In genomic region chr15:34853001-34853758, GRCh38 we compare ENCODE assay signal across 14 cellular contexts. TPM values are rescaled to one million over a fixed set of nuclear protein-coding genes. Genes with fewer than 3 reads are reported as not detected.
DNase-seq lines count a peak whose midpoint lies in the region; ATAC-seq, FAIRE-seq and TF ChIP-seq lines count a peak whose summit lies in the region.
"Had no signal": no experiment of that assay in that cellular context is flagged by ENCODE, and none has a peak within 500 bp of the region (broad histone marks: within the 10 kb centered on the region; RNA-seq: fewer than 3 reads in every experiment).

No MANE protein-coding gene starts in this region.

- H3K79me2 ChIP-seq in astrocyte (ENCODE audit: insufficient read depth, low read length): no peaks in the 10 kb centered on the region

- H3K4me1 ChIP-seq in cardiac muscle cell (ENCODE audit: low read depth) (peaks cover 14% of the 10 kb centered on the region), right atrium auricular region (peaks cover 0 to 24% of the 10 kb centered on the region in 2 donors), astrocyte (ENCODE audit: insufficient read depth, low read length) (peaks cover 11% of the 10 kb centered on the region), iPS DF 6.9 (ENCODE audit: control insufficient read depth, insufficient read depth, low read length) (no peaks in the 10 kb centered on the region), upper lobe of right lung (peaks cover 11% of the 10 kb centered on the region)

- H3K27me3 Mint-ChIP-seq in astrocyte (ENCODE audit: low read depth, unreplicated experiment): no peaks in the 10 kb centered on the region

- ATAC-seq in upper lobe of right lung: peak; percentile 68
- no peak for ATAC-seq in HG02973 (IDR thresholded peaks at IDR 0.05; ENCODE audit: unreplicated experiment)

- peaks cover 4% of the 10 kb centered on the region for H4K20me1 ChIP-seq in astrocyte (ENCODE audit: insufficient read depth, low read length)

- H3K27ac ChIP-seq in cardiac muscle cell (peak overlapping the region; percentile 51), right atrium auricular region (peak overlapping the region in 1 of 2 donors; percentile 15), astrocyte (ENCODE audit: low read depth, low read length) (no peak overlapping the region), iPS DF 6.9 (ENCODE audit: low read length) (no peak overlapping the region), upper lobe of right lung (no peak overlapping the region)

- H3K4me1 Mint-ChIP-seq in astrocyte (ENCODE audit: low read depth, unreplicated experiment): no peaks in the 10 kb centered on the region
- H3K4me1 Mint-ChIP-seq: neural crest cell had no signal

- no CpG with 5 or more reads among the region's 2 CpGs for WGBS in iPS DF 6.9 (ENCODE audit: insufficient coverage, insufficient read length)

- H3K36me3 ChIP-seq in cardiac muscle cell (peaks cover 14% of the 10 kb centered on the region), right atrium auricular region (peaks cover 18% of the 10 kb centered on the region), astrocyte (ENCODE audit: insufficient read depth, low read length) (peaks cover 9% of the 10 kb centered on the region), iPS DF 6.9 (ENCODE audit: control insufficient read depth, insufficient read depth, low read length) (peaks cover 3% of the 10 kb centered on the region; the same call in 1 of the 2 replicates), upper lobe of right lung (peaks cover 21% of the 10 kb centered on the region)

- no peaks in the 10 kb centered on the region for H3K27me3 ChIP-seq in cardiac muscle cell
- no peaks in the 10 kb centered on the region for H3K27me3 ChIP-seq in right atrium auricular region
- no peaks in the 10 kb centered on the region for H3K27me3 ChIP-seq in astrocyte (ENCODE audit: insufficient read depth, low read length)
- no peaks in the 10 kb centered on the region for H3K27me3 ChIP-seq in iPS DF 6.9 (ENCODE audit: control insufficient read depth, insufficient read depth, low read length)
- no peaks in the 10 kb centered on the region for H3K27me3 ChIP-seq in upper lobe of right lung

- H3K27ac Mint-ChIP-seq in astrocyte (ENCODE audit: unreplicated experiment): no peak overlapping the region

- DNase-seq in cardiac muscle cell (ENCODE audit: low read depth in 1 of 2, low spot score in 1 of 2) (peak in 1 of 2 donors; percentile 82), right atrium auricular region (ENCODE audit: low spot score) (no peak), astrocyte (ENCODE audit: low read depth) (peak; percentile 30), iPS DF 6.9 (ENCODE audit: low read depth, low spot score) (peak; percentile 2), upper lobe of right lung (no peak), NCI-H1436 treated with DMSO at 0.1 percent for 48 hours (lab: John Stamatoyannopoulos, UW) (no peak), EL (no peak)
- DNase-seq: activated CD4-positive, alpha-beta T cell treated with anti-CD3 and anti-CD28 coated beads for 1 hour; activated naive CD4-positive, alpha-beta T cell; effector memory CD4-positive, alpha-beta T cell; SHP77 treated with DMSO at 0.1 percent for 48 hours; stimulated activated CD4-positive, alpha-beta T cell treated with anti-CD3 and anti-CD28 coated beads, Interleukin-4, amount 100 ng/mL, for 4 hours had no signal

- H3K4me2 ChIP-seq in astrocyte (ENCODE audit: low read length): no peak overlapping the region

- intact Hi-C loops in upper lobe of right lung (cut with DNase I): no loop called here

- peaks cover 28% of the 10 kb centered on the region for H3K36me3 Mint-ChIP-seq in astrocyte (ENCODE audit: low read depth, unreplicated experiment)

- no peak overlapping the region for H3K4me3 ChIP-seq in cardiac muscle cell
- H3K4me3 ChIP-seq in right atrium auricular region: no peak overlapping the region
- H3K4me3 ChIP-seq in astrocyte (ENCODE audit: insufficient read depth, low read depth, low read length): no peak overlapping the region
- H3K4me3 ChIP-seq in iPS DF 6.9 (ENCODE audit: low read length): no peak overlapping the region
- H3K4me3 ChIP-seq in upper lobe of right lung: no peak overlapping the region

- TF ChIP-seq CTCF in cardiac muscle cell (IDR thresholded peaks at IDR 0.05; ENCODE audit: low read depth, low read length) (no peak), right atrium auricular region (IDR thresholded peaks at IDR 0.05) (no peak), astrocyte (IDR thresholded peaks at IDR 0.05; ENCODE audit: insufficient read depth, low read depth, low read length) (no peak), upper lobe of right lung (IDR thresholded peaks at IDR 0.05) (no peak)

- no peak overlapping the region for H3K9ac ChIP-seq in astrocyte (ENCODE audit: low read length)

- H3K4me3 Mint-ChIP-seq in astrocyte (ENCODE audit: unreplicated experiment): no peak overlapping the region
- H3K4me3 Mint-ChIP-seq: neural crest cell had no signal

- no peaks in the 10 kb centered on the region for H3K9me3 Mint-ChIP-seq in astrocyte (ENCODE audit: unreplicated experiment)

- no peak overlapping the region for H2AFZ ChIP-seq in astrocyte (ENCODE audit: low read depth, low read length)

- no peaks in the 10 kb centered on the region for H3K9me3 ChIP-seq in cardiac muscle cell (ENCODE audit: low read depth)
- H3K9me3 ChIP-seq in right atrium auricular region: no peaks in the 10 kb centered on the region
- no peaks in the 10 kb centered on the region for H3K9me3 ChIP-seq in astrocyte (ENCODE audit: insufficient read depth, low read depth, low read length)
- no peaks in the 10 kb centered on the region for H3K9me3 ChIP-seq in iPS DF 6.9 (ENCODE audit: control insufficient read depth, insufficient read depth, low read length)
- H3K9me3 ChIP-seq in upper lobe of right lung: no peaks in the 10 kb centered on the region

- FAIRE-seq in astrocyte (lab: Jason Lieb, UNC): peak; percentile 29

RNA-seq across cellular contexts. Expression of gene ACTC1, which starts 57.8 kb away (rescaled TPM):
- total RNA-seq in cardiac muscle cell: 1,687 and 2,394 TPM in 2 replicates
- 7,757 and 12,075 TPM in 2 replicates for polyA plus RNA-seq in cardiac muscle cell
- total RNA-seq in right atrium auricular region: over 10,000 TPM in 1 of 2 donors, 1,000 to 10,000 TPM in 1; 8,662 to 10,302 TPM
- total RNA-seq in astrocyte: 860 and 942 TPM in 2 replicates
- 3.4 TPM for total RNA-seq in upper lobe of right lung

Comparison
In these comparisons a context has a peak if more than half of its experiments do, and no peak if none do; other contexts are left out.
1. DNase-seq: peak in astrocyte (single experiment) and iPS DF 6.9 (single experiment); none in right atrium auricular region (single experiment), upper lobe of right lung (single experiment), NCI-H1436 treated with DMSO at 0.1 percent for 48 hours (single experiment) and EL (single experiment).
2. RNA of gene ACTC1, which starts 57.8 kb away (total RNA-seq): 8,662 to 10,302 TPM in right atrium auricular region, 1,687 to 2,394 TPM in cardiac muscle cell and 860 to 942 TPM in astrocyte; 3.4 TPM in upper lobe of right lung (single experiment); every median in the first group is over 100 times any median in the second.